Comparison of ENCODE assay signal across 20 cellular contexts in genomic region chr7:147472556-147472955, GRCh38.
A peak's percentile ranks its signal among the peaks of the same experiment; 100 is the strongest.
DNase-seq lines count a peak whose midpoint lies in the region; ATAC-seq and TF ChIP-seq lines count a peak whose summit lies in the region.
"Had no signal": no experiment of that assay in that cellular context is flagged by ENCODE, and none has a peak within 500 bp of the region (broad histone marks: within the 10 kb centered on the region; RNA-seq: fewer than 3 reads in every experiment).

No MANE protein-coding gene starts in this region.

- ATAC-seq in SK-N-SH treated with all-trans-retinoic acid at 6 μM for 48 hours = no peak
- no peak for ATAC-seq in HG02885 (IDR thresholded peaks at IDR 0.05; ENCODE audit: poor library complexity, unreplicated experiment)
- ATAC-seq: A549, GM12878 had no signal

- peak overlapping the region; percentile 39; the same call in 1 of the 2 replicates for H2AFZ ChIP-seq in SK-N-SH (ENCODE audit: low read depth)
- H2AFZ ChIP-seq: GM23248 had no signal

- H3K4me2 ChIP-seq in SK-N-SH = no peak overlapping the region
- H3K4me2 ChIP-seq: A549, BLaER1 had no signal

- no peak overlapping the region for H3K27ac ChIP-seq in SK-N-SH (ENCODE audit: low read depth in 2 of 2, low read length in 1 of 2)
- H3K27ac ChIP-seq: 22Rv1, A549, BLaER1, GM23248, HL-60 had no signal

- no peak overlapping the region for H3K9ac ChIP-seq in SK-N-SH
- H3K9ac ChIP-seq: BLaER1, GM23248 had no signal

- H3F3A ChIP-seq in SK-N-SH (replicated peaks; ENCODE audit: insufficient read depth) = no peaks in the 10 kb centered on the region

- TF ChIP-seq CTCF in SK-N-SH (IDR thresholded peaks at IDR 0.05) = no peak
- TF ChIP-seq CTCF in nephron progenitor cell (IDR thresholded peaks at IDR 0.05) = no peak

- TF ChIP-seq EP300 in SK-N-SH (IDR thresholded peaks at IDR 0.05; ENCODE audit: borderline replicate concordance in 1 of 2, low read depth in 1 of 2, low read length in 1 of 2) = no peak

- H3K9me3 ChIP-seq in SK-N-SH = no peaks in the 10 kb centered on the region
- H3K9me3 ChIP-seq: A549, BLaER1, HAP-1 had no signal

- H3K4me1 ChIP-seq in SK-N-SH (ENCODE audit: control insufficient read depth in 1 of 2, insufficient read depth in 2 of 2, low read depth in 1 of 2, low read length in 1 of 2) = peaks cover 0 to 12% of the 10 kb centered on the region in 2 experiments; a peak in 2 of 4 replicates
- H3K4me1 ChIP-seq: A549, BLaER1, HAP-1 had no signal

- H3K36me3 Mint-ChIP-seq in nephron progenitor cell (ENCODE audit: low read depth) = no peaks in the 10 kb centered on the region
- H3K36me3 Mint-ChIP-seq: CD14-positive monocyte; CD4-positive, alpha-beta memory T cell had no signal

- H4K20me1 ChIP-seq in SK-N-SH (ENCODE audit: insufficient read depth) = no peaks in the 10 kb centered on the region
- H4K20me1 ChIP-seq: BLaER1 had no signal

- H3K36me3 ChIP-seq in SK-N-SH (replicated peaks in 1 of 2; ENCODE audit: control insufficient read depth in 1 of 2, insufficient read depth in 2 of 2, low read length in 1 of 2) = no peaks in the 10 kb centered on the region
- H3K36me3 ChIP-seq: BLaER1, HAP-1 had no signal

- no peaks in the 10 kb centered on the region for H3K27me3 ChIP-seq in SK-N-SH (ENCODE audit: insufficient read depth)
- H3K27me3 ChIP-seq: BLaER1 had no signal

- no peak for TF ChIP-seq RAD21 in SK-N-SH (IDR thresholded peaks at IDR 0.05; ENCODE audit: low read length)

- H3K9me2 ChIP-seq in SK-N-SH = no peaks in the 10 kb centered on the region

- no peaks in the 10 kb centered on the region for H3K79me2 ChIP-seq in SK-N-SH (ENCODE audit: insufficient read depth)

- H3K4me1 Mint-ChIP-seq in nephron progenitor cell = peaks cover 6% of the 10 kb centered on the region
- H3K4me1 Mint-ChIP-seq: CD14-positive monocyte; CD4-positive, alpha-beta memory T cell had no signal

- H3K4me3 Mint-ChIP-seq in nephron progenitor cell = no peak overlapping the region
- H3K4me3 Mint-ChIP-seq: CD14-positive monocyte; CD4-positive, alpha-beta memory T cell had no signal

- CTCF ChIA-PET in SK-N-SH (lab: Yijun Ruan, JAX) = interaction anchor here (1.2 to 2.2 kb wide), 3 partner anchors 40 to 670 kb away, joined by 3 to 5 read pairs (median 3); no protein-coding TSS in a partner anchor

- H3K27me3 Mint-ChIP-seq in nephron progenitor cell (ENCODE audit: low read depth, poor library complexity) = peaks cover 1% of the 10 kb centered on the region
- H3K27me3 Mint-ChIP-seq: CD4-positive, alpha-beta memory T cell had no signal

- H3K27ac Mint-ChIP-seq in nephron progenitor cell = peak overlapping the region; percentile 11

- H3K4me3 ChIP-seq in SK-N-SH (ENCODE audit: low read depth in 2 of 2, low read length in 1 of 2) = no peak overlapping the region
- H3K4me3 ChIP-seq: A549, BLaER1, GM12878, GM23248, HAP-1 had no signal

- POLR2A ChIA-PET in SK-N-SH (lab: Yijun Ruan, JAX) = no interaction called here

- no peaks in the 10 kb centered on the region for H3K9me3 Mint-ChIP-seq in nephron progenitor cell

- DNase-seq in SK-N-SH (no peak), kidney glomerular epithelial cell (lab: John Stamatoyannopoulos, UW) (peak; percentile 7), nephron progenitor cell (no peak), KG1 (lab: John Stamatoyannopoulos, UW) (no peak)
- DNase-seq in activated CD8-positive, alpha-beta memory T cell treated with anti-CD3 and anti-CD28 coated beads, Interleukin-2, amount 50 U/mL, for 4 hours = no peak
- DNase-seq: CD4-positive, alpha-beta memory T cell; DMS 273 treated with DMSO at 0.1 percent for 48 hours; DMS53; DND-41; EL; GM23248 had no signal

TF ChIP-seq in SK-N-SH, 30 proteins besides CTCF, POLR2A, EP300 and RAD21 (continues in another document):
- TF ChIP-seq NFIC (IDR thresholded peaks at IDR 0.05; ENCODE audit: borderline replicate concordance) = no peak
- no peak for TF ChIP-seq REST (IDR thresholded peaks at IDR 0.05; ENCODE audit: low read depth, low read length)
- TF ChIP-seq SIN3A (IDR thresholded peaks at IDR 0.05; ENCODE audit: borderline replicate concordance, low read depth, low read length) = no peak
- TF ChIP-seq TCF12 (IDR thresholded peaks at IDR 0.05) = no peak
- no peak for TF ChIP-seq YY1 (IDR thresholded peaks at IDR 0.05; ENCODE audit: low read depth)
- no peak for TF ChIP-seq RFX5 (IDR thresholded peaks at IDR 0.05; ENCODE audit: low read length)
- TF ChIP-seq JUND (IDR thresholded peaks at IDR 0.05) = no peak
- TF ChIP-seq FOXJ3 (CRISPR knock-in tag; IDR thresholded peaks at IDR 0.05) = no peak
- no peak for TF ChIP-seq GATA2 (CRISPR knock-in tag; IDR thresholded peaks at IDR 0.05)
- TF ChIP-seq NRF1 (IDR thresholded peaks at IDR 0.05; ENCODE audit: low read depth, low read length) = no peak
- TF ChIP-seq RXRA (IDR thresholded peaks at IDR 0.05; ENCODE audit: borderline replicate concordance, low read depth) = no peak

TF ChIP-seq in SK-N-SH treated with all-trans-retinoic acid at 6 μM for 48 hours, 23 proteins besides CTCF, POLR2A, EP300 and RAD21:
- no peak for TF ChIP-seq POU6F1 (CRISPR knock-in tag; IDR thresholded peaks at IDR 0.05; ENCODE audit: borderline replicate concordance, low read depth)
- TF ChIP-seq TOX (CRISPR knock-in tag; IDR thresholded peaks at IDR 0.05; ENCODE audit: borderline replicate concordance) = no peak
- TF ChIP-seq SNAI2 (CRISPR knock-in tag; IDR thresholded peaks at IDR 0.05) = no peak
- no peak for TF ChIP-seq TSHZ2 (CRISPR knock-in tag; IDR thresholded peaks at IDR 0.05)
